17 cellular contexts compared by ENCODE assay signal in genomic region chr6:160101262-160102205, GRCh38. TPM values are rescaled to one million over a fixed set of nuclear protein-coding genes. Genes with fewer than 3 reads are reported as not detected.
A peak's percentile ranks its signal among the peaks of the same experiment; 100 is the strongest.
DNase-seq lines count a peak whose midpoint lies in the region; ATAC-seq and TF ChIP-seq lines count a peak whose summit lies in the region.
"Had no signal": no experiment of that assay in that cellular context is flagged by ENCODE, and none has a peak within 500 bp of the region (broad histone marks: within the 10 kb centered on the region; RNA-seq: fewer than 3 reads in every experiment).

No MANE protein-coding gene starts in this region.

- H3K9me3 Mint-ChIP-seq in activated T-cell treated with anti-CD3 and anti-CD28 coated beads, Interleukin-2, amount 50 U/mL, for 24 hours = no peaks in the 10 kb centered on the region
- H3K9me3 Mint-ChIP-seq in activated T-cell treated with anti-CD3 and anti-CD28 coated beads, Interleukin-2, amount 50 U/mL, for 4 hours = no peaks in the 10 kb centered on the region
- H3K9me3 Mint-ChIP-seq in activated CD8-positive, alpha-beta T cell treated with anti-CD3 and anti-CD28 coated beads, Interleukin-2, amount 10 ng/mL, durations not matched to agents 7 days and 5 days (ENCODE audit: insufficient read depth) = no peaks in the 10 kb centered on the region
- H3K9me3 Mint-ChIP-seq: effector memory CD8-positive, alpha-beta T cell; IgD-negative memory B cell; memory B cell had no signal

- peak overlapping the region; percentile 70 for H3K27ac Mint-ChIP-seq in activated T-cell treated with anti-CD3 and anti-CD28 coated beads, Interleukin-2, amount 50 U/mL, for 24 hours
- peak overlapping the region; percentile 30 for H3K27ac Mint-ChIP-seq in activated CD8-positive, alpha-beta T cell treated with anti-CD3 and anti-CD28 coated beads, Interleukin-2, amount 10 ng/mL, durations not matched to agents 7 days and 5 days
- H3K27ac Mint-ChIP-seq: IgD-negative memory B cell, memory B cell had no signal

- no peak for TF ChIP-seq CTCF in thyroid gland (IDR thresholded peaks at IDR 0.05)

- peaks cover 35 to 43% of the 10 kb centered on the region in 2 donors for H3K36me3 ChIP-seq in thyroid gland

- H3K4me1 ChIP-seq in right cardiac atrium (ENCODE audit: control insufficient read depth, insufficient read depth, low read length) (no peaks in the 10 kb centered on the region), thyroid gland (no peaks in the 10 kb centered on the region)
- H3K4me1 ChIP-seq: HAP-1 had no signal

- POLR2A ChIA-PET in activated CD8-positive, alpha-beta T cell treated with anti-CD3 and anti-CD28 coated beads, Interleukin-2, amount 10 ng/mL, durations not matched to agents 7 days and 5 days (lab: Charles Lee) = no interaction called here

- no peaks in the 10 kb centered on the region for H3K27me3 Mint-ChIP-seq in activated T-cell treated with anti-CD3 and anti-CD28 coated beads, Interleukin-2, amount 50 U/mL, for 24 hours
- no peaks in the 10 kb centered on the region for H3K27me3 Mint-ChIP-seq in activated T-cell treated with anti-CD3 and anti-CD28 coated beads, Interleukin-2, amount 50 U/mL, for 4 hours (ENCODE audit: low read depth)
- no peaks in the 10 kb centered on the region for H3K27me3 Mint-ChIP-seq in activated CD8-positive, alpha-beta T cell treated with anti-CD3 and anti-CD28 coated beads, Interleukin-2, amount 10 ng/mL, durations not matched to agents 7 days and 5 days (ENCODE audit: low read depth)
- H3K27me3 Mint-ChIP-seq: effector memory CD8-positive, alpha-beta T cell; IgD-negative memory B cell; memory B cell had no signal

- no peak for TF ChIP-seq POLR2A in thyroid gland (IDR thresholded peaks at IDR 0.05)

- no peaks in the 10 kb centered on the region for H3K9me3 ChIP-seq in right cardiac atrium (ENCODE audit: control insufficient read depth, low read length)
- no peaks in the 10 kb centered on the region for H3K9me3 ChIP-seq in thyroid gland
- H3K9me3 ChIP-seq: HAP-1 had no signal

- peaks cover 22% of the 10 kb centered on the region for H3K4me1 Mint-ChIP-seq in activated T-cell treated with anti-CD3 and anti-CD28 coated beads, Interleukin-2, amount 50 U/mL, for 24 hours (ENCODE audit: low read depth)
- H3K4me1 Mint-ChIP-seq in activated T-cell treated with anti-CD3 and anti-CD28 coated beads, Interleukin-2, amount 50 U/mL, for 4 hours (ENCODE audit: low read depth) = peaks cover 23% of the 10 kb centered on the region
- H3K4me1 Mint-ChIP-seq in activated CD8-positive, alpha-beta T cell treated with anti-CD3 and anti-CD28 coated beads, Interleukin-2, amount 10 ng/mL, durations not matched to agents 7 days and 5 days (ENCODE audit: low read depth) = peaks cover 27% of the 10 kb centered on the region
- H3K4me1 Mint-ChIP-seq: memory B cell had no signal

- H3K27ac ChIP-seq in right cardiac atrium (ENCODE audit: low read length) = no peak overlapping the region
- no peak overlapping the region for H3K27ac ChIP-seq in thyroid gland

- no peak overlapping the region for H3K4me3 Mint-ChIP-seq in activated T-cell treated with anti-CD3 and anti-CD28 coated beads, Interleukin-2, amount 50 U/mL, for 24 hours
- no peak overlapping the region for H3K4me3 Mint-ChIP-seq in activated T-cell treated with anti-CD3 and anti-CD28 coated beads, Interleukin-2, amount 50 U/mL, for 4 hours
- no peak overlapping the region for H3K4me3 Mint-ChIP-seq in activated CD8-positive, alpha-beta T cell treated with anti-CD3 and anti-CD28 coated beads, Interleukin-2, amount 10 ng/mL, durations not matched to agents 7 days and 5 days
- H3K4me3 Mint-ChIP-seq: effector memory CD8-positive, alpha-beta T cell; IgD-negative memory B cell; memory B cell had no signal

- ATAC-seq in activated T-cell treated with anti-CD3 and anti-CD28 coated beads, Interleukin-2, amount 50 U/mL, for 4 hours = no peak
- no peak for ATAC-seq in activated CD8-positive, alpha-beta T cell treated with anti-CD3 and anti-CD28 coated beads, Interleukin-2, amount 10 ng/mL, durations not matched to agents 7 days and 5 days
- ATAC-seq in right cardiac atrium = peak in 1 of 2 donors; percentile 29
- ATAC-seq in stimulated activated naive CD8-positive, alpha-beta T cell treated with anti-CD3 and anti-CD28 coated beads, Interleukin-15, Interleukin-2, amounts not matched to agents 100 U/mL and 50 U/mL, for 24 hours = peak; percentile 12
- ATAC-seq: effector memory CD8-positive, alpha-beta T cell; Panc1 had no signal

- H3K27me3 ChIP-seq in right cardiac atrium (ENCODE audit: control insufficient read depth, insufficient read depth) (no peaks in the 10 kb centered on the region), thyroid gland (no peaks in the 10 kb centered on the region)

- WGBS in right cardiac atrium = 65% methylated on average over 23 of the region's 23 CpGs
- 77 to 83% methylated on average over 17 to 23 of the region's 23 CpGs for WGBS in thyroid gland, 2 donors

- H3K4me3 ChIP-seq in right cardiac atrium (ENCODE audit: low read length) (no peak overlapping the region), thyroid gland (replicated peaks in 1 of 3) (no peak overlapping the region)
- H3K4me3 ChIP-seq: HAP-1 had no signal

- peaks cover 90% of the 10 kb centered on the region for H3K36me3 Mint-ChIP-seq in activated T-cell treated with anti-CD3 and anti-CD28 coated beads, Interleukin-2, amount 50 U/mL, for 24 hours (ENCODE audit: low read depth)
- H3K36me3 Mint-ChIP-seq in activated T-cell treated with anti-CD3 and anti-CD28 coated beads, Interleukin-2, amount 50 U/mL, for 4 hours (ENCODE audit: insufficient read depth) = peaks cover 42% of the 10 kb centered on the region
- peaks cover 65% of the 10 kb centered on the region for H3K36me3 Mint-ChIP-seq in activated CD8-positive, alpha-beta T cell treated with anti-CD3 and anti-CD28 coated beads, Interleukin-2, amount 10 ng/mL, durations not matched to agents 7 days and 5 days (ENCODE audit: low read depth)

- intact Hi-C loops in right cardiac atrium (cut with DNase I) (no loop called here), thyroid gland (cut with DNase I) (no loop called here)

- no peak for DNase-seq in activated T-cell treated with anti-CD3 and anti-CD28 coated beads, Interleukin-2, amount 50 U/mL, for 24 hours
- DNase-seq in activated T-cell treated with anti-CD3 and anti-CD28 coated beads, Interleukin-2, amount 50 U/mL, for 4 hours = no peak
- DNase-seq in activated CD8-positive, alpha-beta T cell treated with anti-CD3 and anti-CD28 coated beads, Interleukin-2, amount 10 ng/mL, durations not matched to agents 7 days and 5 days = no peak
- peak in 2 of 3 donors; percentile 37 to 64 for DNase-seq in right cardiac atrium
- no peak for DNase-seq in stimulated activated naive CD8-positive, alpha-beta T cell treated with anti-CD3 and anti-CD28 coated beads, Interleukin-15, Interleukin-2, amounts not matched to agents 100 U/mL and 50 U/mL, for 24 hours
- DNase-seq in thyroid gland = no peak
- DNase-seq in T-helper 2 cell = no peak
- DNase-seq in RPMI8226 = no peak
- DNase-seq: ACHN; DMS53; effector memory CD8-positive, alpha-beta T cell; glutamatergic neuron; trophoblast cell had no signal

- CTCF ChIA-PET in activated CD8-positive, alpha-beta T cell treated with anti-CD3 and anti-CD28 coated beads, Interleukin-2, amount 10 ng/mL, durations not matched to agents 7 days and 5 days (lab: Charles Lee) = interaction anchor here (0.9 kb wide), 1 partner anchor 238 kb away, joined by 3 read pairs; no protein-coding TSS in a partner anchor

RNA-seq across cellular contexts. Expression of gene SLC22A1, which starts 20.1 kb away (rescaled TPM):
- 1 to 10 TPM; 1.7 to 7.0 (median 4.3) TPM for total RNA-seq in activated T-cell treated with anti-CD3 and anti-CD28 coated beads, Interleukin-2, amount 50 U/mL, for 4 hours
- total RNA-seq in activated CD8-positive, alpha-beta T cell treated with anti-CD3 and anti-CD28 coated beads, Interleukin-2, amount 10 ng/mL, durations not matched to agents 7 days and 5 days = under 1 TPM; 0.16 to 0.87 TPM
- total RNA-seq in right cardiac atrium (under 1 TPM in 3 of 4 donors, not detected in 1; 0.21 to 0.97 (median 0.63) TPM), thyroid gland (1 to 10 TPM; 2.0 to 4.8 (median 3.7) TPM)
- polyA plus RNA-seq in right cardiac atrium = 0.27 TPM

Comparison
In these comparisons a context has a peak if more than half of its experiments do, and no peak if none do; other contexts are left out.
1. DNase-seq: peak in right cardiac atrium (2 of 3); none in activated T-cell treated with anti-CD3 and anti-CD28 coated beads, Interleukin-2, amount 50 U/mL, for 24 hours (single experiment), activated T-cell treated with anti-CD3 and anti-CD28 coated beads, Interleukin-2, amount 50 U/mL, for 4 hours (single experiment), activated CD8-positive, alpha-beta T cell treated with anti-CD3 and anti-CD28 coated beads, Interleukin-2, amount 10 ng/mL, durations not matched to agents 7 days and 5 days (single experiment), stimulated activated naive CD8-positive, alpha-beta T cell treated with anti-CD3 and anti-CD28 coated beads, Interleukin-15, Interleukin-2, amounts not matched to agents 100 U/mL and 50 U/mL, for 24 hours (single experiment), thyroid gland (0 of 2), T-helper 2 cell (0 of 5) and RPMI8226 (single experiment).